Comparison of ENCODE assay signal across 8 cellular contexts in genomic region chr6:13559968-13560650, GRCh38.
"Had no signal": no experiment of that assay in that cellular context is flagged by ENCODE, and none has a peak within 500 bp of the region (broad histone marks: within the 10 kb centered on the region; RNA-seq: fewer than 3 reads in every experiment).

No MANE protein-coding gene starts in this region.

- H3K4me3 ChIP-seq: body of pancreas had no signal

- ATAC-seq: body of pancreas; stimulated activated memory B cell treated with anti-CD40 and anti-IgM and Interleukin-4, amounts not matched to agents 10 μg/mL and 1 μg/mL and 100 μg/mL, for 72 hours had no signal

- H3K27me3 ChIP-seq: body of pancreas had no signal

- DNase-seq: activated CD4-positive, alpha-beta T cell treated with anti-CD3 and anti-CD28 coated beads for 4 hours; activated CD8-positive, alpha-beta memory T cell treated with anti-CD3 and anti-CD28 coated beads, Interleukin-2, amount 50 U/mL, for 48 hours; activated gamma-delta T cell treated with Interleukin-2 at 50 U/mL for 16 hours; activated T-cell treated with anti-CD3 and anti-CD28 coated beads, Interleukin-2, amount 50 U/mL, for 72 hours; body of pancreas; caudate nucleus; naive B cell had no signal

- H3K27ac ChIP-seq: body of pancreas had no signal

- H3K9me3 ChIP-seq: body of pancreas had no signal
